8 cellular contexts compared by ENCODE assay signal in genomic region chr22:46815896-46816721, GRCh38. TPM values are rescaled to one million over a fixed set of nuclear protein-coding genes. Genes with fewer than 3 reads are reported as not detected.
DNase-seq lines count a peak whose midpoint lies in the region; ATAC-seq and TF ChIP-seq lines count a peak whose summit lies in the region.

No MANE protein-coding gene starts in this region.

- H3K4me1 ChIP-seq in HEK293 (ENCODE audit: control insufficient read depth, insufficient read depth, low read length) (peaks cover 15% of the 10 kb centered on the region; the same call in 1 of the 2 replicates), suprapubic skin (peaks cover 7% of the 10 kb centered on the region)

- no peaks in the 10 kb centered on the region for H3K9me3 ChIP-seq in HEK293 (ENCODE audit: control insufficient read depth, insufficient read depth, low read depth, low read length)
- H3K9me3 ChIP-seq in T-helper 17 cell (ENCODE audit: control insufficient read depth, low read length, poor library complexity, severe bottlenecking), result no peaks in the 10 kb centered on the region
- H3K9me3 ChIP-seq in suprapubic skin, result no peaks in the 10 kb centered on the region

- no peaks in the 10 kb centered on the region for H3K36me3 ChIP-seq in HEK293 (ENCODE audit: control insufficient read depth in 2 of 2, insufficient read depth in 1 of 2, low read length in 2 of 2)
- H3K36me3 ChIP-seq in suprapubic skin, result no peaks in the 10 kb centered on the region

- POLR2A ChIA-PET in HEK293 (lab: Yijun Ruan, JAX), result no interaction called here

- no peak for TF ChIP-seq POLR2A in suprapubic skin (IDR thresholded peaks at IDR 0.05)

- H3K4me1 Mint-ChIP-seq in T-helper 17 cell, result peaks cover 48% of the 10 kb centered on the region

- peak overlapping the region; percentile 39 for H3K27ac Mint-ChIP-seq in T-helper 17 cell

- H3K27ac ChIP-seq in HEK293 (ENCODE audit: extremely low read depth, low read depth, low read length) (peak overlapping the region; percentile 0; the same call in 1 of the 2 replicates), suprapubic skin (no peak overlapping the region)

- in situ Hi-C loops in G401 (cut with HindIII; ENCODE audit: low sequenced_read_pairs), result no loop called here

- WGBS in suprapubic skin, result 69% methylated on average over 14 of the region's 15 CpGs

- H3K4me3 Mint-ChIP-seq in T-helper 17 cell, result no peak overlapping the region

- no peak for ATAC-seq in T-helper 17 cell
- ATAC-seq in stimulated activated naive CD8-positive, alpha-beta T cell treated with anti-CD3 and anti-CD28 coated beads, Interleukin-15, Interleukin-2, amounts not matched to agents 100 U/mL and 50 U/mL, for 24 hours, result peak; percentile 85

- CTCF ChIA-PET in HEK293 (lab: Yijun Ruan, JAX), result interaction anchor here (0.6 to 6.3 kb wide), 5 partner anchors 12 to 147 kb away, joined by 3 to 62 read pairs (median 4); no protein-coding TSS in a partner anchor

- H3K4me3 ChIP-seq in HEK293 (ENCODE audit: low read depth, low read length), result no peak overlapping the region
- H3K4me3 ChIP-seq in suprapubic skin, result no peak overlapping the region

- TF ChIP-seq CTCF in HEK293 (tag by site-specific recombination; IDR thresholded peaks at IDR 0.05) (no peak; the same call in 1 of the 2 replicates), suprapubic skin (IDR thresholded peaks at IDR 0.05) (no peak)

- H3K27me3 Mint-ChIP-seq in T-helper 17 cell, result no peaks in the 10 kb centered on the region

- DNase-seq in T-helper 17 cell (no peak), glomerular visceral epithelial cell (ENCODE audit: extremely low spot score) (peak; percentile 23), G401 (ENCODE audit: low spot score) (no peak), NCI-H345 treated with DMSO at 0.1 percent for 48 hours (lab: John Stamatoyannopoulos, UW; ENCODE audit: unreplicated experiment) (no peak), suprapubic skin (ENCODE audit: low spot score in 2 of 2) (no peak)
- DNase-seq in stimulated activated naive CD8-positive, alpha-beta T cell treated with anti-CD3 and anti-CD28 coated beads, Interleukin-15, Interleukin-2, amounts not matched to agents 100 U/mL and 50 U/mL, for 24 hours, result no peak
- no peak for DNase-seq in activated effector memory CD4-positive, alpha-beta T cell treated with anti-CD3 and anti-CD28 coated beads, Interleukin-2, amount 50 U/mL, for 16 hours

- no peaks in the 10 kb centered on the region for H3K27me3 ChIP-seq in suprapubic skin

- peaks cover 4% of the 10 kb centered on the region for H3K36me3 Mint-ChIP-seq in T-helper 17 cell (ENCODE audit: low read depth)

- no peak for TF ChIP-seq EP300 in suprapubic skin (IDR thresholded peaks at IDR 0.05)

TF ChIP-seq in HEK293, 187 proteins besides CTCF, POLR2A, EP300 and RAD21:
- no peak for TF ChIP-seq ZNF18 (tag by site-specific recombination; IDR thresholded peaks at IDR 0.05)
- no peak for TF ChIP-seq ZNF639 (tag by site-specific recombination; IDR thresholded peaks at IDR 0.05)
- TF ChIP-seq ZIC2 (tag by site-specific recombination; IDR thresholded peaks at IDR 0.05), result peak; percentile 88
- 0 out of 2 replicates have a peak, but pooled peaks have one; percentile 17 for TF ChIP-seq PATZ1 (tag by site-specific recombination; IDR thresholded peaks at IDR 0.05)
- TF ChIP-seq FEZF1 (tag by site-specific recombination; IDR thresholded peaks at IDR 0.05), result peak; percentile 82
- TF ChIP-seq ZNF266 (tag by site-specific recombination; IDR thresholded peaks at IDR 0.05; ENCODE audit: low read depth), result no peak
- TF ChIP-seq PRDM6 (tag by site-specific recombination; IDR thresholded peaks at IDR 0.05), result peak; percentile 80
- TF ChIP-seq ZNF398 (tag by site-specific recombination; IDR thresholded peaks at IDR 0.05), result peak; percentile 23; the same call in 1 of the 2 replicates
- TF ChIP-seq GLIS1 (tag by site-specific recombination; IDR thresholded peaks at IDR 0.05), result peak; percentile 61

RNA-seq across cellular contexts. Expression of gene TBC1D22A, which starts 53.7 kb away (rescaled TPM):
- total RNA-seq in T-helper 17 cell (10 to 100 TPM; 42.1 to 43.8 TPM), suprapubic skin (10 to 100 TPM; 24.8 to 43.2 (median 35.4) TPM)
- total RNA-seq in G401 (2014; rRNA removed; shearing (Covaris generic)), result 11.1 and 14.1 TPM in 2 replicates
